ENCODE assay signal across 8 cellular contexts in the genomic region with DNA sequence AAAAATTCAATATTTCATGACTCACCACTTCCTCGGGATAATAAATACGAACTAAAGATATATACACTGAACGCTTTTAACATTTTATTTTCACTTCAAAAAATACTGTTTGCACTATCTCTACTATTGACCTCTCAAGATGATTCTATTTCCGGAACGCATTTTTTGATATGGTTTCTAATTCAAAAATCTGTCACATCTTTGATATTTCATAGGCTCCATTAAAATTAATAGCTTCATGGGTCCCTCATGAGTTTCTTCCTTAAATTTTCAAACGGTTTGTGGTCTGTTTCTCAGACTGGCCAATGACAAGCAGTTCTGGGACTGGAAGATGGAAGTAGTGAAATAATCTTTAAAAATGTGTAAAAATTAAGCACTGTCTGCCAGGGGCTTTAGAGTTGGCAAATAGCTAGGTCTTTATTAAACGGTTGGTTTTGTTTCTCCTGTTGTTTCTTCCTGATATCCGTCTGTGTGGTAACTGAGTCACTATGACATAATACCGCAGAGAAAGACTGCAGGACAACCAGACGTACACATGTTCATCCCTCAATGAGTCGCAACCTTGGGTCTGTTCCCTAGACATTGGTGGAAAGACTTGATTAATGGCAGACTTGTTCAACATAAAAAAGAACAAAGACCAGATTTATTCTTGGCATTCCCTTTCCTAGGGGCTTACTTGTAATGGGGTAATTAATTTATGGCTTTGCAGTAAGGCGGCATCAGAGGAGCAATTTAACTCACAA.
DNase-seq lines count a peak whose midpoint lies in the region; ATAC-seq and TF ChIP-seq lines count a peak whose summit lies in the region.

No MANE protein-coding gene starts in this region.

- no peak overlapping the region for H3K27ac Mint-ChIP-seq in activated T-helper 17 cell treated with anti-CD3 and anti-CD28 coated beads, Interleukin-2, amount 50 U/mL, for 72 hours
- no peak overlapping the region for H3K27ac Mint-ChIP-seq in CD4-positive, alpha-beta T cell

- H3K4me1 ChIP-seq in iPS-18a (ENCODE audit: control insufficient read depth, low read depth, low read length) = peaks cover 27% of the 10 kb centered on the region
- H3K4me1 ChIP-seq in stomach = peaks cover 12 to 42% (median 24%) of the 10 kb centered on the region in 4 donors

- H3K9ac ChIP-seq in iPS-18a (ENCODE audit: low read length) = peak overlapping the region; percentile 57

- H3K27ac ChIP-seq in iPS-18a (ENCODE audit: low read length) (no peak overlapping the region), stomach (peak overlapping the region in 2 of 5 donors; percentile 68 to 85)
- no peak overlapping the region for H3K27ac ChIP-seq in CD4-positive, alpha-beta T cell (ENCODE audit: low read depth, low read length)

- H3K27me3 Mint-ChIP-seq in activated T-helper 17 cell treated with anti-CD3 and anti-CD28 coated beads, Interleukin-2, amount 50 U/mL, for 72 hours = peaks cover 51% of the 10 kb centered on the region
- peaks cover 70% of the 10 kb centered on the region for H3K27me3 Mint-ChIP-seq in CD4-positive, alpha-beta T cell

- TF ChIP-seq EP300 in stomach (IDR thresholded peaks at IDR 0.05) = no peak

- no peaks in the 10 kb centered on the region for H3K9me3 ChIP-seq in iPS-18a (ENCODE audit: control insufficient read depth, low read depth, low read length)
- no peaks in the 10 kb centered on the region for H3K9me3 ChIP-seq in stomach
- no peaks in the 10 kb centered on the region for H3K9me3 ChIP-seq in CD4-positive, alpha-beta T cell (ENCODE audit: control insufficient read depth, low read length)

- ATAC-seq in activated T-helper 17 cell treated with anti-CD3 and anti-CD28 coated beads, Interleukin-2, amount 50 U/mL, for 72 hours (replicated peaks) = no peak
- no peak for ATAC-seq in HG03135 (IDR thresholded peaks at IDR 0.05; ENCODE audit: unreplicated experiment)
- ATAC-seq in CD4-positive, alpha-beta T cell (ENCODE audit: poor library complexity) = no peak

- H3K36me3 ChIP-seq in iPS-18a (ENCODE audit: control insufficient read depth, low read depth, low read length) (no peaks in the 10 kb centered on the region), stomach (no peaks in the 10 kb centered on the region)

- no peak for TF ChIP-seq CTCF in stomach (IDR thresholded peaks at IDR 0.05)
- no peak for TF ChIP-seq CTCF in CD4-positive, alpha-beta T cell (IDR thresholded peaks at IDR 0.05)

- peak overlapping the region; percentile 21 for H3K4me3 Mint-ChIP-seq in activated T-helper 17 cell treated with anti-CD3 and anti-CD28 coated beads, Interleukin-2, amount 50 U/mL, for 72 hours
- no peak overlapping the region for H3K4me3 Mint-ChIP-seq in CD4-positive, alpha-beta T cell

- no peaks in the 10 kb centered on the region for H3K9me3 Mint-ChIP-seq in activated T-helper 17 cell treated with anti-CD3 and anti-CD28 coated beads, Interleukin-2, amount 50 U/mL, for 72 hours
- H3K9me3 Mint-ChIP-seq in CD4-positive, alpha-beta T cell = no peaks in the 10 kb centered on the region

- POLR2A ChIA-PET in HEK293T (lab: Yijun Ruan, JAX) = interaction anchor here (0.6 to 4.6 kb wide), 6 partner anchors 26 to 89 kb away, joined by 3 to 21 read pairs (median 4); no protein-coding TSS in a partner anchor
- POLR2A ChIA-PET in CD4-positive, alpha-beta T cell (lab: Charles Lee) = no interaction called here

- intact Hi-C loops in stomach (cut with DNase I; ENCODE audit: low total_unique reads) = no loop called here
- intact Hi-C loops in CD4-positive, alpha-beta T cell (cut with DNase I, micrococcal nuclease) = no loop called here

- no peak for TF ChIP-seq POLR2A in stomach (IDR thresholded peaks at IDR 0.05)

- WGBS in stomach, 5 donors = 63 to 77% (median 68%) methylated on average over 12 of the region's 12 CpGs

- H3K4me3 ChIP-seq in iPS-18a (ENCODE audit: low read length) (peak overlapping the region; percentile 77), stomach (peak overlapping the region; percentile 59 to 68 (median 60))

- H3K36me3 Mint-ChIP-seq in activated T-helper 17 cell treated with anti-CD3 and anti-CD28 coated beads, Interleukin-2, amount 50 U/mL, for 72 hours (ENCODE audit: low read depth) = no peaks in the 10 kb centered on the region
- no peaks in the 10 kb centered on the region for H3K36me3 Mint-ChIP-seq in CD4-positive, alpha-beta T cell (ENCODE audit: low read depth)

- CTCF ChIA-PET in HEK293T (lab: Yijun Ruan, JAX) = interaction anchor here (1.0 to 1.7 kb wide), 2 partner anchors 12 to 70 kb away, joined by 4 to 6 read pairs; no protein-coding TSS in a partner anchor
- CTCF ChIA-PET in CD4-positive, alpha-beta T cell (lab: Charles Lee) = no interaction called here

- H3K27me3 ChIP-seq in iPS-18a (ENCODE audit: control insufficient read depth, insufficient read depth, low read length) (peaks cover 17% of the 10 kb centered on the region), stomach (peaks cover 0 to 20% (median 0%) of the 10 kb centered on the region in 3 donors)
- peaks cover 46% of the 10 kb centered on the region for H3K27me3 ChIP-seq in CD4-positive, alpha-beta T cell (ENCODE audit: control insufficient read depth, insufficient read depth, low read length)

- DNase-seq in HEK293T (ENCODE audit: extremely low spot score) = no peak
- no peak for DNase-seq in stomach
- no peak for DNase-seq in CD4-positive, alpha-beta T cell
- no peak for DNase-seq in activated CD8-positive, alpha-beta memory T cell treated with anti-CD3 and anti-CD28 coated beads, Interleukin-2, amount 50 U/mL, for 4 hours
- DNase-seq in NCI-H82 (lab: John Stamatoyannopoulos, UW) = no peak

- H3K4me1 Mint-ChIP-seq in activated T-helper 17 cell treated with anti-CD3 and anti-CD28 coated beads, Interleukin-2, amount 50 U/mL, for 72 hours = no peaks in the 10 kb centered on the region
- H3K4me1 Mint-ChIP-seq in CD4-positive, alpha-beta T cell (ENCODE audit: low read depth) = peaks cover 9% of the 10 kb centered on the region

TF ChIP-seq in HEK293T, 16 proteins besides CTCF, POLR2A, EP300 and RAD21:
- TF ChIP-seq, protein P1, sequence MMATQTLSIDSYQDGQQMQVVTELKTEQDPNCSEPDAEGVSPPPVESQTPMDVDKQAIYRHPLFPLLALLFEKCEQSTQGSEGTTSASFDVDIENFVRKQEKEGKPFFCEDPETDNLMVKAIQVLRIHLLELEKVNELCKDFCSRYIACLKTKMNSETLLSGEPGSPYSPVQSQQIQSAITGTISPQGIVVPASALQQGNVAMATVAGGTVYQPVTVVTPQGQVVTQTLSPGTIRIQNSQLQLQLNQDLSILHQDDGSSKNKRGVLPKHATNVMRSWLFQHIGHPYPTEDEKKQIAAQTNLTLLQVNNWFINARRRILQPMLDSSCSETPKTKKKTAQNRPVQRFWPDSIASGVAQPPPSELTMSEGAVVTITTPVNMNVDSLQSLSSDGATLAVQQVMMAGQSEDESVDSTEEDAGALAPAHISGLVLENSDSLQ (IDR thresholded peaks at IDR 0.05) = peak; percentile 55
- TF ChIP-seq NFRKB (IDR thresholded peaks at IDR 0.05) = no peak
